In the genomic region with DNA sequence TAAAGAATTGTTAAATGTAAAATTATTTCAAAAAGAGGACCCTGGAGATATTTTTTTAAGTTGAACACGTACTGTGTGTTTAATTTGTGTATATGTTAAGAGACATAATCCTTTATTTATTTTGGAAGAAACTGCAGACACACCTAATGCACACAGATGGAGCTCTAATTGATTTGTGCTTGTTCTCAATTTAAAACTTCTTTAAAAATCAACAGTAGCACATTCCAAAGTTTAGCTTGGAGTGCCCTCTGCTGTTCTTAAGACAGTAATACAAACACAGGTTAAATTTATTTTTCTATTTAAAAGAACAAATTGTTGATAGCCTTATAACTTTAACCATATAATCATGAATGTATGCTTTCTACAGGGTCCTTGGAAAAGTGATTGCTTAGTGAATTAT, we compare ENCODE assay signal across 8 cellular contexts.
DNase-seq lines count a peak whose midpoint lies in the region; ATAC-seq, FAIRE-seq and TF ChIP-seq lines count a peak whose summit lies in the region.

No MANE protein-coding gene starts in this region.

- H3K27ac ChIP-seq in cardiac muscle cell (no peak overlapping the region), thyroid gland (no peak overlapping the region)

- peak; percentile 45 to 60 for DNase-seq in cardiac muscle cell (ENCODE audit: low read depth in 1 of 2, low spot score in 1 of 2)
- DNase-seq in Right ventricle myocardium inferior (ENCODE audit: missing footprints), result no peak
- DNase-seq in NCI-H446 treated with DMSO at 0.1 percent for 48 hours (lab: John Stamatoyannopoulos, UW), result peak; percentile 35
- DNase-seq in T47D (ENCODE audit: low read depth in 1 of 2, low spot score in 1 of 2), result peak; percentile 57 to 69
- DNase-seq in midbrain (lab: John Stamatoyannopoulos, UW), result peak; percentile 27
- DNase-seq in thyroid gland, result no peak
- DNase-seq in GF-D8 (lab: John Stamatoyannopoulos, UW), result no peak
- no peak for DNase-seq in GM12891 (ENCODE audit: insufficient read length, low spot score)

- H3K36me3 ChIP-seq in cardiac muscle cell (no peaks in the 10 kb centered on the region), thyroid gland (no peaks in the 10 kb centered on the region)

- no peak overlapping the region for H3K4me3 ChIP-seq in cardiac muscle cell
- no peak overlapping the region for H3K4me3 ChIP-seq in thyroid gland (replicated peaks in 1 of 3)

- TF ChIP-seq POLR2A in thyroid gland (IDR thresholded peaks at IDR 0.05) (no peak), GM12891 (IDR thresholded peaks at IDR 0.05; ENCODE audit: low read depth, low read length) (no peak)

- WGBS in thyroid gland, 2 donors, result 6 to 10% methylated on average over 1 of the region's 1 CpG

- TF ChIP-seq CTCF in cardiac muscle cell (IDR thresholded peaks at IDR 0.05; ENCODE audit: low read depth, low read length) (peak; percentile 46), thyroid gland (IDR thresholded peaks at IDR 0.05) (peak in 3 of 6 experiments; percentile 52 to 59 (median 54))

- in situ Hi-C loops in T47D (cut with HindIII; ENCODE audit: low pct_unique_long_range_greater_than_20kb, low sequenced_read_pairs), result no loop called here

- intact Hi-C loops in Right ventricle myocardium inferior (cut with DNase I) (no loop called here), thyroid gland (cut with DNase I) (no loop called here)

- no peaks in the 10 kb centered on the region for H3K27me3 ChIP-seq in cardiac muscle cell
- H3K27me3 ChIP-seq in thyroid gland, result no peaks in the 10 kb centered on the region

- H3K9me3 ChIP-seq in cardiac muscle cell (ENCODE audit: low read depth), result no peaks in the 10 kb centered on the region
- H3K9me3 ChIP-seq in thyroid gland, result no peaks in the 10 kb centered on the region

- no peak for FAIRE-seq in GM12891 (lab: Jason Lieb, UNC)

- H3K4me1 ChIP-seq in cardiac muscle cell (ENCODE audit: low read depth) (no peaks in the 10 kb centered on the region), thyroid gland (no peaks in the 10 kb centered on the region)

- no peak for ATAC-seq in Right ventricle myocardium inferior

TF ChIP-seq in GM12891, 5 proteins besides CTCF, POLR2A, EP300 and RAD21:
- no peak for TF ChIP-seq POU2F2 (IDR thresholded peaks at IDR 0.05; ENCODE audit: low read depth, low read length)
- no peak for TF ChIP-seq PAX5 (IDR thresholded peaks at IDR 0.05; ENCODE audit: insufficient read depth, low read length, severe bottlenecking)
- no peak for TF ChIP-seq TAF1 (IDR thresholded peaks at IDR 0.05; ENCODE audit: low read depth, low read length)
TF ChIP-seq in GM12891: peak in this region for 0.

Comparison
In these comparisons a context has a peak if more than half of its experiments do, and no peak if none do; other contexts are left out.
1. DNase-seq: peak in cardiac muscle cell (2 of 2), NCI-H446 treated with DMSO at 0.1 percent for 48 hours (single experiment), T47D (2 of 2) and midbrain (single experiment); none in Right ventricle myocardium inferior (single experiment), thyroid gland (0 of 2), GF-D8 (single experiment) and GM12891 (single experiment).